In the genomic region with DNA sequence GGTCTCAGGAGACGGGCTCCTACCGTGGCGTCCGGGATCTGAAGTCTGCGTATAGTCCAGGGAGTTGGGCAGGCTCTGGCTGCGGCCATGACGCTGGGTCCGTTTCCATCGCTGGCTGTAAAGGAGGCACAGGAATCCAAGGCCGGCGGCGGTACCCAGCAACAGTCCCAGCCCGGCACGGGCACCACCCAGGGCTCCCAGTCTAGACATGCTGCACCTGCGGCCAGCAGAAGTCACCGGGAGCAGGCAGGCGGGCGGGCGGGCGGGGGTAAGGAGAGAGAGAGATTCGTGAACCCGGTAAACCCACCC, we compare ENCODE assay signal across 8 cellular contexts. TPM values are rescaled to one million over a fixed set of nuclear protein-coding genes. Genes with fewer than 3 reads are reported as not detected.
DNase-seq lines count a peak whose midpoint lies in the region; ATAC-seq and TF ChIP-seq lines count a peak whose summit lies in the region.

No MANE protein-coding gene starts in this region.

- no peak for DNase-seq in activated T-cell treated with anti-CD3 and anti-CD28 coated beads, Interleukin-2, amount 50 U/mL, for 24 hours
- DNase-seq in activated T-cell treated with anti-CD3 and anti-CD28 coated beads for 4 hours (no peak), PC-3 (peak; percentile 23), choroid plexus epithelial cell (ENCODE audit: low read depth) (peak; percentile 30), lower lobe of right lung (no peak), upper lobe of left lung (peak; percentile 37 to 85), cortex of kidney (lab: John Stamatoyannopoulos, UW) (no peak)
- DNase-seq in stimulated activated CD4-positive, alpha-beta T cell treated with anti-CD3 and anti-CD28 coated beads, Interleukin-2, amount 100 ng/mL, for 48 hours, result no peak

- peaks cover 56% of the 10 kb centered on the region for H3K36me3 Mint-ChIP-seq in activated T-cell treated with anti-CD3 and anti-CD28 coated beads, Interleukin-2, amount 50 U/mL, for 24 hours (ENCODE audit: low read depth)

- no peak for TF ChIP-seq POLR2A in upper lobe of left lung (IDR thresholded peaks at IDR 0.05)

- CTCF ChIA-PET in PC-3 (lab: Charles Lee), result no interaction called here

- peaks cover 35% of the 10 kb centered on the region for H3K4me1 Mint-ChIP-seq in activated T-cell treated with anti-CD3 and anti-CD28 coated beads, Interleukin-2, amount 50 U/mL, for 24 hours (ENCODE audit: low read depth)

- H3K4me3 Mint-ChIP-seq in activated T-cell treated with anti-CD3 and anti-CD28 coated beads, Interleukin-2, amount 50 U/mL, for 24 hours, result peak overlapping the region; percentile 96

- H3K79me2 ChIP-seq in PC-3 (ENCODE audit: low read length), result peaks cover 47% of the 10 kb centered on the region

- H3K9me3 ChIP-seq in PC-3 (ENCODE audit: low read length), result no peaks in the 10 kb centered on the region
- H3K9me3 ChIP-seq in lower lobe of right lung, result no peaks in the 10 kb centered on the region
- H3K9me3 ChIP-seq in upper lobe of left lung, result no peaks in the 10 kb centered on the region

- H3F3A ChIP-seq in PC-3 (ENCODE audit: low read length, unreplicated experiment), result no peaks in the 10 kb centered on the region

- H3K27me3 Mint-ChIP-seq in activated T-cell treated with anti-CD3 and anti-CD28 coated beads, Interleukin-2, amount 50 U/mL, for 24 hours, result no peaks in the 10 kb centered on the region

- 2% methylated on average over 15 of the region's 22 CpGs; no CpG with 5 or more reads in 1 of the 2 donors for WGBS in upper lobe of left lung, 2 donors

- H3K9me3 Mint-ChIP-seq in activated T-cell treated with anti-CD3 and anti-CD28 coated beads, Interleukin-2, amount 50 U/mL, for 24 hours, result no peaks in the 10 kb centered on the region

- peak overlapping the region; percentile 99 for H3K27ac Mint-ChIP-seq in activated T-cell treated with anti-CD3 and anti-CD28 coated beads, Interleukin-2, amount 50 U/mL, for 24 hours

- peak overlapping the region; percentile 85 for H3K4me2 ChIP-seq in PC-3 (ENCODE audit: low read length)

- POLR2A ChIA-PET in PC-3 (lab: Charles Lee; ENCODE audit: unreplicated experiment), result interaction anchor here (0.6 to 1.1 kb wide), 2 partner anchors 22 to 24 kb away, joined by 3 to 4 read pairs; no protein-coding TSS in a partner anchor

- H3K27me3 ChIP-seq in PC-3 (ENCODE audit: low read length) (no peaks in the 10 kb centered on the region), lower lobe of right lung (ENCODE audit: low read depth) (no peaks in the 10 kb centered on the region), upper lobe of left lung (no peaks in the 10 kb centered on the region)

- peaks cover 12% of the 10 kb centered on the region; the same call in 1 of the 2 replicates for H3K36me3 ChIP-seq in PC-3 (ENCODE audit: low read depth, low read length)
- peaks cover 34% of the 10 kb centered on the region for H3K36me3 ChIP-seq in lower lobe of right lung
- peaks cover 6 to 27% (median 13%) of the 10 kb centered on the region in 4 donors for H3K36me3 ChIP-seq in upper lobe of left lung

- TF ChIP-seq EP300 in upper lobe of left lung (IDR thresholded peaks at IDR 0.05), result no peak

- intact Hi-C loops in PC-3 (cut with micrococcal nuclease) (no loop called here), lower lobe of right lung (cut with DNase I) (no loop called here)

- H3K9me2 ChIP-seq in PC-3 (replicated peaks; ENCODE audit: low read length), result no peaks in the 10 kb centered on the region

- TF ChIP-seq CTCF in PC-3 (conservative IDR thresholded peaks at IDR 0.05; ENCODE audit: low read depth, low read length) (no peak), choroid plexus epithelial cell (conservative IDR thresholded peaks at IDR 0.05; ENCODE audit: low read depth, low read length) (no peak), lower lobe of right lung (IDR thresholded peaks at IDR 0.05) (no peak), upper lobe of left lung (IDR thresholded peaks at IDR 0.05) (no peak)

- H3K4me3 ChIP-seq in PC-3 (ENCODE audit: low read length) (peak overlapping the region; percentile 91), choroid plexus epithelial cell (ENCODE audit: low read depth, low read length) (peak overlapping the region; percentile 94), lower lobe of right lung (peak overlapping the region; percentile 95), upper lobe of left lung (peak overlapping the region; percentile 75 to 97 (median 89))

- no TSS peak for BruUV-seq in PC-3 (replicated peaks; lab: Mats Ljungman, UMichigan)

- peak; percentile 66 for ATAC-seq in PC-3
- ATAC-seq in lower lobe of right lung, result peak; percentile 56 to 60
- peak; percentile 31 to 63 for ATAC-seq in upper lobe of left lung (ENCODE audit: low FRiP score in 2 of 2)

- H3K27ac ChIP-seq in PC-3 (ENCODE audit: low read length), result peak overlapping the region; percentile 27; the same call in 1 of the 2 replicates
- peak overlapping the region; percentile 90 for H3K27ac ChIP-seq in lower lobe of right lung
- peak overlapping the region; percentile 79 to 93 (median 90) for H3K27ac ChIP-seq in upper lobe of left lung

- H4K20me1 ChIP-seq in PC-3 (ENCODE audit: low read length), result no peaks in the 10 kb centered on the region

- peak overlapping the region; percentile 92 for H3K9ac ChIP-seq in PC-3 (ENCODE audit: low read length)

- H2AFZ ChIP-seq in PC-3 (ENCODE audit: low read length), result peak overlapping the region; percentile 79

- peaks cover 12% of the 10 kb centered on the region for H3K4me1 ChIP-seq in PC-3 (ENCODE audit: insufficient read depth, low read length)
- peaks cover 19% of the 10 kb centered on the region for H3K4me1 ChIP-seq in lower lobe of right lung
- H3K4me1 ChIP-seq in upper lobe of left lung, result peaks cover 10 to 24% (median 20%) of the 10 kb centered on the region in 4 donors

RNA-seq across cellular contexts. Expression of a gene that starts 0.5 kb away (rescaled TPM):
- total RNA-seq in PC-3 (2014; rRNA removed), result 21.4 and 34.0 TPM in 2 replicates
- total RNA-seq in lower lobe of right lung, result 101 TPM
- total RNA-seq in upper lobe of left lung, result 100 to 1,000 TPM in 4 of 6 donors, 10 to 100 TPM in 2; 57.3 to 123 (median 105) TPM

RNA-seq across cellular contexts. Expression of a gene that starts 9.3 kb away (rescaled TPM):
- total RNA-seq in PC-3 (2014; rRNA removed), result 58.9 and 65.8 TPM in 2 replicates
- total RNA-seq in lower lobe of right lung, result 99.5 TPM
- 100 to 1,000 TPM in 4 of 6 donors, 10 to 100 TPM in 2; 84.9 to 206 (median 105) TPM for total RNA-seq in upper lobe of left lung

RNA-seq across cellular contexts. Expression of a gene that starts 15.3 kb away (rescaled TPM):
- total RNA-seq in PC-3 (2014; rRNA removed) (0.63 and 1.5 TPM in 2 replicates), lower lobe of right lung (2.4 TPM), upper lobe of left lung (1 to 10 TPM in 5 of 6 donors, under 1 TPM in 1; 0.81 to 4.2 (median 1.4) TPM)

RNA-seq across cellular contexts. Expression of a gene that starts 52.4 kb away (rescaled TPM):
- total RNA-seq in PC-3 (2014; rRNA removed), result 32.3 and 39.6 TPM in 2 replicates
- total RNA-seq in lower lobe of right lung, result 29.6 TPM
- total RNA-seq in upper lobe of left lung, result 100 to 1,000 TPM in 1 of 6 donors, 10 to 100 TPM in 5; 19.4 to 104 (median 32.5) TPM

RNA-seq across cellular contexts. Expression of a gene that starts 52.7 kb away (rescaled TPM):
- total RNA-seq in PC-3 (2014; rRNA removed), result 51.2 and 53.3 TPM in 2 replicates
- total RNA-seq in lower lobe of right lung, result 28.4 TPM
- total RNA-seq in upper lobe of left lung, result 10 to 100 TPM; 15.4 to 51.3 (median 30.0) TPM

Comparison
In these comparisons a context has a peak if more than half of its experiments do, and no peak if none do; other contexts are left out.
1. DNase-seq: peak in PC-3 (single experiment), choroid plexus epithelial cell (single experiment) and upper lobe of left lung (2 of 2); none in activated T-cell treated with anti-CD3 and anti-CD28 coated beads, Interleukin-2, amount 50 U/mL, for 24 hours (single experiment), activated T-cell treated with anti-CD3 and anti-CD28 coated beads for 4 hours (single experiment), lower lobe of right lung (single experiment), cortex of kidney (single experiment) and stimulated activated CD4-positive, alpha-beta T cell treated with anti-CD3 and anti-CD28 coated beads, Interleukin-2, amount 100 ng/mL, for 48 hours (0 of 2).
2. H3K27ac ChIP-seq: peak in every context shown above with its lines; median percentile 90 in lower lobe of right lung; 90 in upper lobe of left lung; 27 in PC-3.
3. Peak in every context shown above with its lines, with median percentiles within 50 percentile points of each other: ATAC-seq and H3K4me3 ChIP-seq.